Comparison of ENCODE assay signal across 23 cellular contexts in genomic region chr9:137017071-137017470, GRCh38. TPM values are rescaled to one million over a fixed set of nuclear protein-coding genes. Genes with fewer than 3 reads are reported as not detected.
A peak's percentile ranks its signal among the peaks of the same experiment; 100 is the strongest.
DNase-seq lines count a peak whose midpoint lies in the region; ATAC-seq, FAIRE-seq and TF ChIP-seq lines count a peak whose summit lies in the region.
"Had no signal": no experiment of that assay in that cellular context is flagged by ENCODE, and none has a peak within 500 bp of the region (broad histone marks: within the 10 kb centered on the region; RNA-seq: fewer than 3 reads in every experiment).

No MANE protein-coding gene starts in this region.

- TF ChIP-seq CTCF in K562 (IDR thresholded peaks at IDR 0.05 in 2 of 3, conservative IDR thresholded peaks at IDR 0.05 in 1 of 3; ENCODE audit: insufficient read depth in 2 of 3, low read depth in 1 of 3, low read length in 3 of 3), result no peak

- H2BK120ac ChIP-seq in mesenchymal stem cell (ENCODE audit: low read depth, low read length) (no peak overlapping the region), neuronal stem cell (ENCODE audit: low read depth, low read length) (no peak overlapping the region)

- H3K9me3 ChIP-seq in K562 (replicated peaks; ENCODE audit: control insufficient read depth, insufficient read depth, low read depth, low read length) (no peaks in the 10 kb centered on the region), mesenchymal stem cell (ENCODE audit: control insufficient read depth, low read length) (no peaks in the 10 kb centered on the region), neuronal stem cell (replicated peaks in 1 of 2; ENCODE audit: control insufficient read depth in 2 of 2, insufficient read depth in 1 of 2, low read depth in 1 of 2, low read length in 2 of 2) (peaks cover 0 to 6% of the 10 kb centered on the region in 2 donors), small intestine (ENCODE audit: control insufficient read depth, low read depth) (no peaks in the 10 kb centered on the region)
- H3K9me3 ChIP-seq: A549; BLaER1 treated with 17β-estradiol and CSF1 and Interleukin-3, amounts not matched to agents 10 nM and 100 nM; Caco-2 had no signal

- no peak overlapping the region for H2BK12ac ChIP-seq in mesenchymal stem cell (ENCODE audit: low read length in 2 of 2)
- H2BK12ac ChIP-seq in neuronal stem cell (ENCODE audit: low read length), result no peak overlapping the region

- no peak for TF ChIP-seq POLR2A in K562 (conservative IDR thresholded peaks at IDR 0.05)

- H2AK5ac ChIP-seq in mesenchymal stem cell (ENCODE audit: low read length, severe bottlenecking) (no peak overlapping the region), neuronal stem cell (ENCODE audit: low read depth, low read length) (no peak overlapping the region)

- no peak overlapping the region for H3K4me3 ChIP-seq in K562
- H3K4me3 ChIP-seq in mesenchymal stem cell (ENCODE audit: insufficient read depth in 1 of 2, low read depth in 1 of 2, low read length in 2 of 2), result no peak overlapping the region
- H3K4me3 ChIP-seq in neuronal stem cell (ENCODE audit: low read length in 2 of 2), result peak overlapping the region in 1 of 2 donors; percentile 66
- no peak overlapping the region for H3K4me3 ChIP-seq in small intestine (ENCODE audit: low read depth in 1 of 2, low read length in 2 of 2)
- H3K4me3 ChIP-seq: A549; BLaER1 treated with 17β-estradiol and CSF1 and Interleukin-3, amounts not matched to agents 10 nM and 100 nM had no signal

- H3K23ac ChIP-seq in mesenchymal stem cell (ENCODE audit: low read length in 2 of 2) (no peak overlapping the region), neuronal stem cell (ENCODE audit: low read depth, low read length, poor library complexity) (peak overlapping the region; percentile 11)

- H3K27ac ChIP-seq in K562 (ENCODE audit: extremely low read depth, low read depth, low read length) (no peak overlapping the region), mesenchymal stem cell (ENCODE audit: low read length, poor library complexity, severe bottlenecking) (no peak overlapping the region), neuronal stem cell (replicated peaks; ENCODE audit: low read length) (no peak overlapping the region), small intestine (ENCODE audit: low read depth in 1 of 2, low read length in 1 of 2) (no peak overlapping the region)
- H3K27ac ChIP-seq: 22Rv1; A549; BLaER1 treated with 17β-estradiol and CSF1 and Interleukin-3, amounts not matched to agents 10 nM and 100 nM; C4-2B had no signal

- DNase-seq in K562 (ENCODE audit: extremely low read depth in 1 of 4, low spot score in 3 of 4), result no peak
- DNase-seq in mesenchymal stem cell, result no peak
- no peak for DNase-seq in neuronal stem cell (ENCODE audit: low spot score)
- no peak for DNase-seq in inferior parietal cortex (ENCODE audit: extremely low spot score)
- no peak for DNase-seq in stimulated activated CD4-positive, alpha-beta T cell treated with anti-CD3 and anti-CD28 coated beads, Interleukin-12 subunit alpha, Interleukin-12 subunit beta, amount 100 ng/mL, for 4 hours
- no peak for DNase-seq in small intestine
- DNase-seq: AML-193; Caco-2; Calu3; CD4-positive, alpha-beta T cell; CD8-positive, alpha-beta T cell; DMS79 treated with DMSO at 0.1 percent for 48 hours; GF-D8 had no signal

- intact Hi-C loops in K562 (cut with micrococcal nuclease), result no loop called here

- H2BK15ac ChIP-seq in mesenchymal stem cell (ENCODE audit: low read depth, poor library complexity, severe bottlenecking) (no peak overlapping the region), neuronal stem cell (ENCODE audit: low read length) (no peak overlapping the region)

- H3K79me2 ChIP-seq in K562 (ENCODE audit: control insufficient read depth, insufficient read depth, low read length), result no peaks in the 10 kb centered on the region

- H4K91ac ChIP-seq in mesenchymal stem cell (ENCODE audit: low read length) (peak overlapping the region; percentile 8), neuronal stem cell (ENCODE audit: low read depth, low read length, poor library complexity) (peak overlapping the region; percentile 53)

- H2BK5ac ChIP-seq in mesenchymal stem cell (ENCODE audit: low read depth, low read length, poor library complexity, severe bottlenecking), result no peak overlapping the region
- peak overlapping the region; percentile 69 for H2BK5ac ChIP-seq in neuronal stem cell (ENCODE audit: low read length)

- whole genome bisulfite sequencing in K562 (ENCODE audit: insufficient coverage, low coverage, missing lambda C conversion rate), result 94% methylated on average over 26 of the region's 28 CpGs
- WGBS in mesenchymal stem cell, result 96% methylated on average over 28 of the region's 28 CpGs
- no CpG with 5 or more reads among the region's 28 CpGs for WGBS in neuronal stem cell (ENCODE audit: extremely low coverage in 2 of 2, insufficient read length in 2 of 2, insufficient replicate concordance in 1 of 2), 2 donors
- 97 to 99% (median 98%) methylated on average over 28 of the region's 28 CpGs for WGBS in small intestine, 3 donors

- H3K9ac ChIP-seq in K562 (ENCODE audit: insufficient read depth in 1 of 2, low read depth in 2 of 2, low read length in 2 of 2), result no peak overlapping the region
- H3K9ac ChIP-seq in mesenchymal stem cell (ENCODE audit: low read length), result no peak overlapping the region
- H3K9ac ChIP-seq in neuronal stem cell (ENCODE audit: low read depth, low read length, poor library complexity), result no peak overlapping the region
- H3K9ac ChIP-seq: BLaER1 treated with 17β-estradiol and CSF1 and Interleukin-3, amounts not matched to agents 10 nM and 100 nM had no signal

- TF ChIP-seq EP300 in K562 (IDR thresholded peaks at IDR 0.05; ENCODE audit: low read length), result no peak

- ATAC-seq in K562, result no peak
- ATAC-seq: A549; CD8-positive, alpha-beta T cell had no signal

- H3K4me2 ChIP-seq in K562 (ENCODE audit: insufficient read depth, low read length) (no peak overlapping the region), mesenchymal stem cell (ENCODE audit: low read length, poor library complexity, severe bottlenecking) (no peak overlapping the region), neuronal stem cell (ENCODE audit: insufficient read depth, low read length, poor library complexity, severe bottlenecking) (no peak overlapping the region)
- H3K4me2 ChIP-seq: A549; BLaER1 treated with 17β-estradiol and CSF1 and Interleukin-3, amounts not matched to agents 10 nM and 100 nM had no signal

- FAIRE-seq in K562 (lab: Jason Lieb, UNC) (no peak), small intestine (lab: Jason Lieb, UNC) (no peak)
- FAIRE-seq: A549, D721Med, G401.6, GM12891, GM19239 had no signal

- TF ChIP-seq RAD21 in K562 (CRISPR knock-in tag; conservative IDR thresholded peaks at IDR 0.05 in 1 of 2, IDR thresholded peaks at IDR 0.05 in 1 of 2), result no peak

- no TSS peak for BruUV-seq in K562 (replicated peaks; lab: Mats Ljungman, UMichigan)

- peaks cover 0 to 74% of the 10 kb centered on the region in 2 experiments; a peak in 2 of 5 replicates for H3K4me1 ChIP-seq in K562 (replicated peaks in 1 of 2; ENCODE audit: control insufficient read depth in 2 of 2, insufficient read depth in 2 of 2, low read length in 2 of 2)
- H3K4me1 ChIP-seq in mesenchymal stem cell (ENCODE audit: control insufficient read depth, insufficient read depth, low read depth, low read length), result peaks cover 7% of the 10 kb centered on the region
- no peaks in the 10 kb centered on the region for H3K4me1 ChIP-seq in neuronal stem cell (ENCODE audit: control insufficient read depth in 2 of 2, insufficient read depth in 1 of 2, low read depth in 1 of 2, low read length in 2 of 2)
- peaks cover 0 to 3% of the 10 kb centered on the region in 2 donors for H3K4me1 ChIP-seq in small intestine (ENCODE audit: control insufficient read depth in 2 of 2, insufficient read depth in 1 of 2, low read depth in 1 of 2, low read length in 1 of 2)
- H3K4me1 ChIP-seq: A549 had no signal

- CTCF ChIA-PET in K562 (lab: Yijun Ruan, JAX; ENCODE audit: low intra/inter-chr PET ratio), result no interaction called here

- H2AFZ ChIP-seq in K562 (ENCODE audit: low read depth, low read length) (no peak overlapping the region), mesenchymal stem cell (ENCODE audit: low read depth, low read length) (no peak overlapping the region), neuronal stem cell (ENCODE audit: low read length) (no peak overlapping the region)

- H4K8ac ChIP-seq in mesenchymal stem cell (ENCODE audit: low read length) (no peak overlapping the region), neuronal stem cell (ENCODE audit: low read depth, low read length) (no peak overlapping the region)

- H3K4ac ChIP-seq in mesenchymal stem cell (ENCODE audit: low read depth in 1 of 2, low read length in 2 of 2) (no peak overlapping the region), neuronal stem cell (ENCODE audit: low read length) (no peak overlapping the region)

- H3K27me3 ChIP-seq in K562 (ENCODE audit: control insufficient read depth in 2 of 2, insufficient read depth in 2 of 2, low read length in 2 of 2) (no peaks in the 10 kb centered on the region), mesenchymal stem cell (ENCODE audit: control insufficient read depth in 1 of 2, insufficient read depth in 1 of 2, low read length in 2 of 2) (no peaks in the 10 kb centered on the region), neuronal stem cell (ENCODE audit: control insufficient read depth in 3 of 3, insufficient read depth in 3 of 3, low read depth in 1 of 3, low read length in 3 of 3) (no peaks in the 10 kb centered on the region), small intestine (ENCODE audit: control insufficient read depth in 2 of 2, insufficient read depth in 2 of 2, low read length in 2 of 2) (no peaks in the 10 kb centered on the region)
- H3K27me3 ChIP-seq: BLaER1 treated with 17β-estradiol and CSF1 and Interleukin-3, amounts not matched to agents 10 nM and 100 nM had no signal

- no peak overlapping the region for H3K14ac ChIP-seq in mesenchymal stem cell (ENCODE audit: low read length in 2 of 2)
- no peak overlapping the region for H3K14ac ChIP-seq in neuronal stem cell (ENCODE audit: low read length)

- no peak overlapping the region for H3K18ac ChIP-seq in mesenchymal stem cell (ENCODE audit: low read depth in 1 of 2, low read length in 2 of 2)
- no peak overlapping the region for H3K18ac ChIP-seq in neuronal stem cell (ENCODE audit: low read length)

- in situ Hi-C loops in K562 (cut with MboI), result no loop called here

- no peaks in the 10 kb centered on the region for H3K79me1 ChIP-seq in mesenchymal stem cell (replicated peaks; ENCODE audit: low read length, poor library complexity, severe bottlenecking)
- H3K79me1 ChIP-seq in neuronal stem cell (ENCODE audit: low read depth, low read length), result peaks cover 6% of the 10 kb centered on the region

- H3K9me1 ChIP-seq in K562 (ENCODE audit: control insufficient read depth, insufficient read depth, low read length), result no peaks in the 10 kb centered on the region

- 0 out of 2 replicates have a peak, but pooled peaks cover 5% of the 10 kb centered on the region for H4K20me1 ChIP-seq in K562 (replicated peaks; ENCODE audit: control insufficient read depth, insufficient read depth, low read length)

- POLR2A ChIA-PET in K562 (lab: Yijun Ruan, JAX), result no interaction called here

- H3K36me3 ChIP-seq in K562 (ENCODE audit: control insufficient read depth, insufficient read depth, low read length), result no peaks in the 10 kb centered on the region
- peaks cover 18 to 76% of the 10 kb centered on the region in 2 experiments for H3K36me3 ChIP-seq in mesenchymal stem cell (ENCODE audit: control insufficient read depth in 1 of 2, insufficient read depth in 2 of 2, low read depth in 1 of 2, low read length in 2 of 2)
- peaks cover 22 to 42% of the 10 kb centered on the region in 2 donors for H3K36me3 ChIP-seq in neuronal stem cell (replicated peaks in 1 of 2; ENCODE audit: control insufficient read depth in 2 of 2, insufficient read depth in 2 of 2, low read length in 2 of 2)
- peaks cover 2 to 3% of the 10 kb centered on the region in 2 donors for H3K36me3 ChIP-seq in small intestine (ENCODE audit: control insufficient read depth in 2 of 2, insufficient read depth in 2 of 2, low read length in 2 of 2)

RNA-seq across cellular contexts. Expression of gene ABCA2, which starts 11.0 kb away (rescaled TPM):
- 47.9 and 167 TPM in 2 replicates for total RNA-seq in K562 (2011; cell fraction: chromatin; rRNA removed; ENCODE audit: low replicate concordance)
- total RNA-seq in K562 (2011; cell fraction: nucleolus; rRNA removed), result 116 and 131 TPM in 2 replicates
- 56.3 and 68.3 TPM in 2 replicates for total RNA-seq in K562 (2011; cell fraction: nucleoplasm; rRNA removed)
- total RNA-seq in K562 (2014; rRNA removed) (4.6 and 5.5 TPM in 2 replicates), K562 (2014; rRNA removed; fragmentation: Illumina TruSeq; extraction: Trizol) (0.69 and 0.99 TPM in 2 replicates), K562 (2015; rRNA removed; fragmentation: Illumina TruSeq; extraction: Trizol) (1.6 and 2.9 TPM in 2 replicates), K562 (2021) (12.1 and 14.9 TPM in 2 replicates)
- polyA plus RNA-seq in K562 (2011; rRNA removed) (12.1 and 24.4 TPM in 2 replicates), K562 (2014; fragmentation: Illumina TruSeq; extraction: Trizol) (6.1 and 9.9 TPM in 2 replicates), K562 (2014; fragmentation: Nextera tagmentation; extraction: Ambion mirVana) (not detected), K562 (2014; rRNA removed) (16.2 and 16.3 TPM in 2 replicates), small intestine (10 to 100 TPM in 1 of 3 donors, 1 to 10 TPM in 2; 3.4 to 11.2 (median 6.5) TPM)
- polyA plus RNA-seq in K562 (2011; cell fraction: cytosol; rRNA removed), result 19.7 and 23.3 TPM in 2 replicates
- polyA plus RNA-seq in K562 (2011; cell fraction: nucleus; rRNA removed), result 253 and 318 TPM in 2 replicates
- polyA plus RNA-seq in K562 (2012), result 13.8 and 24.2 TPM in 2 replicates
- polyA minus RNA-seq in K562 (2011; rRNA and poly(A)+ RNA removed), result 6.6 and 8.6 TPM in 2 replicates
- 13.4 and 28.5 TPM in 2 replicates for polyA minus RNA-seq in K562 (2011; cell fraction: cytosol; rRNA and poly(A)+ RNA removed)
- polyA minus RNA-seq in K562 (2011; cell fraction: nucleus; rRNA and poly(A)+ RNA removed), result 43.2 and 52.5 TPM in 2 replicates
- polyA plus RNA-seq in mesenchymal stem cell (2013, experiment 1 of 2), result 20.0 TPM
- 17.9 TPM for polyA plus RNA-seq in mesenchymal stem cell (2013, experiment 2 of 2)
- 27.7 TPM for polyA plus RNA-seq in neuronal stem cell (2013, experiment 1 of 2)
- 24.0 TPM for polyA plus RNA-seq in neuronal stem cell (2013, experiment 2 of 2)

RNA-seq across cellular contexts. Expression of gene FUT7, which starts 14.8 kb away (rescaled TPM):
- not detected in 2 replicates for total RNA-seq in K562 (2011; cell fraction: chromatin; rRNA removed; ENCODE audit: low replicate concordance)
- total RNA-seq in K562 (2011; cell fraction: nucleolus; rRNA removed), result not detected in 2 replicates
- not detected in 2 replicates for total RNA-seq in K562 (2011; cell fraction: nucleoplasm; rRNA removed)
- total RNA-seq in K562 (2014; rRNA removed) (not detected in 2 replicates), K562 (2014; rRNA removed; fragmentation: Illumina TruSeq; extraction: Trizol) (not detected in 2 replicates), K562 (2015; rRNA removed; fragmentation: Illumina TruSeq; extraction: Trizol) (not detected in 2 replicates), K562 (2021) (not detected in 2 replicates)
- polyA plus RNA-seq in K562 (2011; rRNA removed) (not detected in 2 replicates), K562 (2014; fragmentation: Illumina TruSeq; extraction: Trizol) (not detected in 2 replicates), K562 (2014; fragmentation: Nextera tagmentation; extraction: Ambion mirVana) (not detected), K562 (2014; rRNA removed) (not detected in 2 replicates), small intestine (under 1 TPM in 1 of 3 donors, not detected in 2; 0.09 TPM)
- not detected in 2 replicates for polyA plus RNA-seq in K562 (2011; cell fraction: cytosol; rRNA removed)
- polyA plus RNA-seq in K562 (2011; cell fraction: nucleus; rRNA removed), result not detected in 2 replicates
- not detected in 2 replicates for polyA plus RNA-seq in K562 (2012)
- not detected in 2 replicates for polyA minus RNA-seq in K562 (2011; rRNA and poly(A)+ RNA removed)
- polyA minus RNA-seq in K562 (2011; cell fraction: cytosol; rRNA and poly(A)+ RNA removed), result not detected in 2 replicates
- polyA minus RNA-seq in K562 (2011; cell fraction: nucleus; rRNA and poly(A)+ RNA removed), result not detected in 2 replicates
- not detected for polyA plus RNA-seq in mesenchymal stem cell (2013, experiment 1 of 2)
- not detected for polyA plus RNA-seq in mesenchymal stem cell (2013, experiment 2 of 2)
- polyA plus RNA-seq in neuronal stem cell (2013, experiment 1 of 2), result not detected
- not detected for polyA plus RNA-seq in neuronal stem cell (2013, experiment 2 of 2)
- total RNA-seq: A172, Caco-2, Calu3 had no signal
- polyA plus RNA-seq: A549, BJ had no signal

RNA-seq across cellular contexts. Expression of gene CLIC3, which starts 20.7 kb away (rescaled TPM):
- total RNA-seq in K562 (2011; cell fraction: chromatin; rRNA removed; ENCODE audit: low replicate concordance), result not detected in 2 replicates
- total RNA-seq in K562 (2011; cell fraction: nucleolus; rRNA removed), result not detected in 2 replicates
- not detected in 2 replicates for total RNA-seq in K562 (2011; cell fraction: nucleoplasm; rRNA removed)
- total RNA-seq in K562 (2014; rRNA removed) (not detected in 2 replicates), K562 (2014; rRNA removed; fragmentation: Illumina TruSeq; extraction: Trizol) (not detected in 2 replicates), K562 (2015; rRNA removed; fragmentation: Illumina TruSeq; extraction: Trizol) (not detected in 2 replicates), K562 (2021) (0.18 and 0.29 TPM in 2 replicates)
- polyA plus RNA-seq in K562 (2011; rRNA removed) (0.07 TPM in 1 of 2 replicates, not detected in the other), K562 (2014; fragmentation: Illumina TruSeq; extraction: Trizol) (not detected in 2 replicates), K562 (2014; fragmentation: Nextera tagmentation; extraction: Ambion mirVana) (not detected), K562 (2014; rRNA removed) (0.27 TPM in 1 of 2 replicates, not detected in the other), small intestine (1 to 10 TPM in 2 of 3 donors, not detected in 1; 1.4 to 6.2 TPM)
- 0.22 and 1.1 TPM in 2 replicates for polyA plus RNA-seq in K562 (2011; cell fraction: cytosol; rRNA removed)
- polyA plus RNA-seq in K562 (2011; cell fraction: nucleus; rRNA removed), result 0.34 and 0.65 TPM in 2 replicates
- polyA plus RNA-seq in K562 (2012), result 0.58 and 0.59 TPM in 2 replicates
- polyA minus RNA-seq in K562 (2011; rRNA and poly(A)+ RNA removed), result not detected in 2 replicates
- not detected in 2 replicates for polyA minus RNA-seq in K562 (2011; cell fraction: cytosol; rRNA and poly(A)+ RNA removed)
- 0.27 and 0.44 TPM in 2 replicates for polyA minus RNA-seq in K562 (2011; cell fraction: nucleus; rRNA and poly(A)+ RNA removed)
- polyA plus RNA-seq in mesenchymal stem cell (2013, experiment 1 of 2), result 4.4 TPM
- polyA plus RNA-seq in mesenchymal stem cell (2013, experiment 2 of 2), result 4.3 TPM
- polyA plus RNA-seq in neuronal stem cell (2013, experiment 1 of 2), result not detected
- not detected for polyA plus RNA-seq in neuronal stem cell (2013, experiment 2 of 2)

RNA-seq across cellular contexts. Expression of gene PAXX, which starts 24.8 kb away (rescaled TPM):
- total RNA-seq in K562 (2011; cell fraction: chromatin; rRNA removed; ENCODE audit: low replicate concordance), result 38.8 and 156 TPM in 2 replicates
- total RNA-seq in K562 (2011; cell fraction: nucleolus; rRNA removed), result 232 and 251 TPM in 2 replicates
- 92.5 and 109 TPM in 2 replicates for total RNA-seq in K562 (2011; cell fraction: nucleoplasm; rRNA removed)
- total RNA-seq in K562 (2014; rRNA removed) (147 and 175 TPM in 2 replicates), K562 (2014; rRNA removed; fragmentation: Illumina TruSeq; extraction: Trizol) (13.6 and 20.4 TPM in 2 replicates), K562 (2015; rRNA removed; fragmentation: Illumina TruSeq; extraction: Trizol) (59.9 and 63.7 TPM in 2 replicates), K562 (2021) (136 and 140 TPM in 2 replicates)
- polyA plus RNA-seq in K562 (2011; rRNA removed) (38.5 and 41.3 TPM in 2 replicates), K562 (2014; fragmentation: Illumina TruSeq; extraction: Trizol) (23.3 and 45.8 TPM in 2 replicates), K562 (2014; fragmentation: Nextera tagmentation; extraction: Ambion mirVana) (1 to 10 TPM; 1.2 to 6.2 TPM), K562 (2014; rRNA removed) (175 and 182 TPM in 2 replicates), small intestine (10 to 100 TPM; 75.5 to 85.9 (median 75.6) TPM)
- polyA plus RNA-seq in K562 (2011; cell fraction: cytosol; rRNA removed), result 53.8 and 128 TPM in 2 replicates
- 400 and 559 TPM in 2 replicates for polyA plus RNA-seq in K562 (2011; cell fraction: nucleus; rRNA removed)
- 69.4 and 95.1 TPM in 2 replicates for polyA plus RNA-seq in K562 (2012)
- 1.6 and 3.6 TPM in 2 replicates for polyA minus RNA-seq in K562 (2011; rRNA and poly(A)+ RNA removed)
- polyA minus RNA-seq in K562 (2011; cell fraction: cytosol; rRNA and poly(A)+ RNA removed), result 13.8 and 14.0 TPM in 2 replicates
- polyA minus RNA-seq in K562 (2011; cell fraction: nucleus; rRNA and poly(A)+ RNA removed), result 57.6 and 59.5 TPM in 2 replicates
- polyA plus RNA-seq in mesenchymal stem cell (2013, experiment 1 of 2), result 27.3 TPM
- polyA plus RNA-seq in mesenchymal stem cell (2013, experiment 2 of 2), result 26.3 TPM
- polyA plus RNA-seq in neuronal stem cell (2013, experiment 1 of 2), result 57.4 TPM
- 58.1 TPM for polyA plus RNA-seq in neuronal stem cell (2013, experiment 2 of 2)

RNA-seq across cellular contexts. Expression of gene NPDC1, which starts 28.9 kb away (rescaled TPM):
- 1.1 and 4.2 TPM in 2 replicates for total RNA-seq in K562 (2011; cell fraction: chromatin; rRNA removed; ENCODE audit: low replicate concordance)
- 3.2 and 6.0 TPM in 2 replicates for total RNA-seq in K562 (2011; cell fraction: nucleolus; rRNA removed)
- total RNA-seq in K562 (2011; cell fraction: nucleoplasm; rRNA removed), result 1.5 and 3.6 TPM in 2 replicates
- total RNA-seq in K562 (2014; rRNA removed) (0.09 and 0.90 TPM in 2 replicates), K562 (2014; rRNA removed; fragmentation: Illumina TruSeq; extraction: Trizol) (not detected in 2 replicates), K562 (2015; rRNA removed; fragmentation: Illumina TruSeq; extraction: Trizol) (0.22 TPM in 1 of 2 replicates, not detected in the other), K562 (2021) (1.5 and 2.1 TPM in 2 replicates)
- polyA plus RNA-seq in K562 (2011; rRNA removed) (1.3 and 3.9 TPM in 2 replicates), K562 (2014; fragmentation: Illumina TruSeq; extraction: Trizol) (0.06 and 0.21 TPM in 2 replicates), K562 (2014; fragmentation: Nextera tagmentation; extraction: Ambion mirVana) (not detected), K562 (2014; rRNA removed) (0.85 and 2.4 TPM in 2 replicates), small intestine (10 to 100 TPM; 18.3 to 84.6 (median 32.7) TPM)
- polyA plus RNA-seq in K562 (2011; cell fraction: cytosol; rRNA removed), result 3.5 and 4.2 TPM in 2 replicates
- polyA plus RNA-seq in K562 (2011; cell fraction: nucleus; rRNA removed), result 32.5 and 34.7 TPM in 2 replicates
- polyA plus RNA-seq in K562 (2012), result 0.85 and 3.1 TPM in 2 replicates
- polyA minus RNA-seq in K562 (2011; rRNA and poly(A)+ RNA removed), result 0.14 and 0.18 TPM in 2 replicates
- 0.95 and 3.5 TPM in 2 replicates for polyA minus RNA-seq in K562 (2011; cell fraction: cytosol; rRNA and poly(A)+ RNA removed)
- polyA minus RNA-seq in K562 (2011; cell fraction: nucleus; rRNA and poly(A)+ RNA removed), result 2.0 and 3.9 TPM in 2 replicates
- polyA plus RNA-seq in mesenchymal stem cell (2013, experiment 1 of 2), result 27.3 TPM
- 25.4 TPM for polyA plus RNA-seq in mesenchymal stem cell (2013, experiment 2 of 2)
- 41.2 TPM for polyA plus RNA-seq in neuronal stem cell (2013, experiment 1 of 2)
- 37.6 TPM for polyA plus RNA-seq in neuronal stem cell (2013, experiment 2 of 2)
